8 cellular contexts compared by ENCODE assay signal in genomic region chr3:43105597-43106292, GRCh38. TPM values are rescaled to one million over a fixed set of nuclear protein-coding genes. Genes with fewer than 3 reads are reported as not detected.
A peak's percentile ranks its signal among the peaks of the same experiment; 100 is the strongest.
DNase-seq lines count a peak whose midpoint lies in the region; ATAC-seq and TF ChIP-seq lines count a peak whose summit lies in the region.

POMGNT2 (minus strand) TSS chr3:43106079; CDS start chr3:43081431, 24,648 bp downstream.

- ATAC-seq in GM19043 (IDR thresholded peaks at IDR 0.05; ENCODE audit: low read depth, unreplicated experiment): peak; percentile 87
- peak; percentile 79 for ATAC-seq in HG03457 (IDR thresholded peaks at IDR 0.05; ENCODE audit: unreplicated experiment)
- ATAC-seq in activated CD8-positive, alpha-beta T cell treated with anti-CD3 and anti-CD28 coated beads, Interleukin-2, amount 10 ng/mL, durations not matched to agents 7 days and 5 days: peak; percentile 100

- TF ChIP-seq CTCF in AG09309 (IDR thresholded peaks at IDR 0.05; ENCODE audit: control insufficient read depth, insufficient read depth, low read depth, low read length, missing control alignments) (no peak), lower leg skin (IDR thresholded peaks at IDR 0.05) (no peak)

- H3K36me3 Mint-ChIP-seq in activated CD8-positive, alpha-beta T cell treated with anti-CD3 and anti-CD28 coated beads, Interleukin-2, amount 10 ng/mL, durations not matched to agents 7 days and 5 days (ENCODE audit: low read depth): no peaks in the 10 kb centered on the region

- POLR2A ChIA-PET in activated CD8-positive, alpha-beta T cell treated with anti-CD3 and anti-CD28 coated beads, Interleukin-2, amount 10 ng/mL, durations not matched to agents 7 days and 5 days (lab: Charles Lee): no interaction called here

- intact Hi-C loops in lower leg skin (cut with DNase I; ENCODE audit: low total_unique reads): no loop called here

- H3K27ac Mint-ChIP-seq in activated CD8-positive, alpha-beta T cell treated with anti-CD3 and anti-CD28 coated beads, Interleukin-2, amount 10 ng/mL, durations not matched to agents 7 days and 5 days: no peak within 1 kb of the TSS

- H3K4me1 Mint-ChIP-seq in activated CD8-positive, alpha-beta T cell treated with anti-CD3 and anti-CD28 coated beads, Interleukin-2, amount 10 ng/mL, durations not matched to agents 7 days and 5 days (ENCODE audit: low read depth): peaks cover 15% of the 10 kb centered on the region

- peak; percentile 27 for DNase-seq in AG09309 (ENCODE audit: low read depth)
- peak; percentile 70 for DNase-seq in NCI-H774 (lab: John Stamatoyannopoulos, UW)
- DNase-seq in activated CD8-positive, alpha-beta T cell treated with anti-CD3 and anti-CD28 coated beads, Interleukin-2, amount 10 ng/mL, durations not matched to agents 7 days and 5 days: peak; percentile 90
- DNase-seq in ecto neural progenitor cell (ENCODE audit: low spot score): peak; percentile 93
- DNase-seq in lower leg skin (ENCODE audit: low spot score in 2 of 2): peak; percentile 83 to 97
- peak; percentile 90 for DNase-seq in stimulated activated CD4-positive, alpha-beta T cell treated with anti-CD3 and anti-CD28 coated beads, Interleukin-4, amount 100 ng/mL, for 1 hour

- H3K4me3 Mint-ChIP-seq in activated CD8-positive, alpha-beta T cell treated with anti-CD3 and anti-CD28 coated beads, Interleukin-2, amount 10 ng/mL, durations not matched to agents 7 days and 5 days: peak within 1 kb of the TSS; percentile 74

- TF ChIP-seq POLR2A in lower leg skin (IDR thresholded peaks at IDR 0.05): no peak

- H3K4me3 ChIP-seq in AG09309 (ENCODE audit: control insufficient read depth, low read depth, low read length) (peak within 1 kb of the TSS; percentile 86), lower leg skin (ENCODE audit: low read depth, poor library complexity, severe bottlenecking) (peak within 1 kb of the TSS; percentile 74)

- no peaks in the 10 kb centered on the region for H3K9me3 Mint-ChIP-seq in activated CD8-positive, alpha-beta T cell treated with anti-CD3 and anti-CD28 coated beads, Interleukin-2, amount 10 ng/mL, durations not matched to agents 7 days and 5 days (ENCODE audit: insufficient read depth)

- WGBS in lower leg skin, 2 donors: 0% methylated on average over 10 to 32 of the region's 71 CpGs

- CTCF ChIA-PET in activated CD8-positive, alpha-beta T cell treated with anti-CD3 and anti-CD28 coated beads, Interleukin-2, amount 10 ng/mL, durations not matched to agents 7 days and 5 days (lab: Charles Lee): interaction anchor here (0.9 kb wide), 1 partner anchor 16 kb away, joined by 3 read pairs; no protein-coding TSS in a partner anchor

- H3K27me3 Mint-ChIP-seq in activated CD8-positive, alpha-beta T cell treated with anti-CD3 and anti-CD28 coated beads, Interleukin-2, amount 10 ng/mL, durations not matched to agents 7 days and 5 days (ENCODE audit: low read depth): no peaks in the 10 kb centered on the region

RNA-seq across cellular contexts. Expression of gene POMGNT2, which starts in this region (rescaled TPM):
- 1 to 10 TPM; 8.7 to 9.7 TPM for total RNA-seq in activated CD8-positive, alpha-beta T cell treated with anti-CD3 and anti-CD28 coated beads, Interleukin-2, amount 10 ng/mL, durations not matched to agents 7 days and 5 days
- 10 to 100 TPM; 16.5 to 27.6 (median 23.5) TPM for total RNA-seq in lower leg skin

Comparison
In these comparisons a context has a peak if more than half of its experiments do, and no peak if none do; other contexts are left out.
1. Peak in every context shown above with its lines: DNase-seq, ATAC-seq and H3K4me3 ChIP-seq.
2. DNase-seq: peak in every context shown above with its lines; median percentile 93 in ecto neural progenitor cell; 90 in activated CD8-positive, alpha-beta T cell treated with anti-CD3 and anti-CD28 coated beads, Interleukin-2, amount 10 ng/mL, durations not matched to agents 7 days and 5 days; 90 in lower leg skin; 90 in stimulated activated CD4-positive, alpha-beta T cell treated with anti-CD3 and anti-CD28 coated beads, Interleukin-4, amount 100 ng/mL, for 1 hour; 70 in NCI-H774; 27 in AG09309.